ENCODE assay signal across 8 cellular contexts in genomic region chr3:108602249-108602934, GRCh38. TPM values are rescaled to one million over a fixed set of nuclear protein-coding genes. Genes with fewer than 3 reads are reported as not detected.
DNase-seq lines count a peak whose midpoint lies in the region; ATAC-seq, FAIRE-seq and TF ChIP-seq lines count a peak whose summit lies in the region.

No MANE protein-coding gene starts in this region.

- H3K4me3 ChIP-seq in HepG2 (replicated peaks in 1 of 3; ENCODE audit: insufficient read depth in 1 of 3, low read depth in 2 of 3, low read length in 3 of 3): no peak overlapping the region

- no peaks in the 10 kb centered on the region for H3K36me3 ChIP-seq in HepG2 (replicated peaks in 1 of 2; ENCODE audit: control insufficient read depth in 1 of 2, insufficient read depth in 2 of 2, low read length in 2 of 2)

- no peak for TF ChIP-seq POLR2A in HepG2 (IDR thresholded peaks at IDR 0.05; ENCODE audit: insufficient read depth in 1 of 2, low read depth in 2 of 2, low read length in 2 of 2)

- no peak overlapping the region for H3K4me2 ChIP-seq in HepG2 (ENCODE audit: low read depth, low read length)

- peak; percentile 82 for ATAC-seq in HG02759 (IDR thresholded peaks at IDR 0.05; ENCODE audit: unreplicated experiment)
- ATAC-seq in activated T-helper 17 cell treated with anti-CD3 and anti-CD28 coated beads, Interleukin-2, amount 50 U/mL, for 72 hours (replicated peaks): peak; percentile 68
- peak; percentile 85 to 87 for ATAC-seq in naive B cell (ENCODE audit: low read depth in 2 of 2)
- ATAC-seq in HepG2: no peak
- no peak for ATAC-seq in GM19351 (IDR thresholded peaks at IDR 0.05; ENCODE audit: unreplicated experiment)

- no peaks in the 10 kb centered on the region for H3K27me3 Mint-ChIP-seq in activated T-helper 17 cell treated with anti-CD3 and anti-CD28 coated beads, Interleukin-2, amount 50 U/mL, for 72 hours
- no peaks in the 10 kb centered on the region for H3K27me3 Mint-ChIP-seq in naive B cell
- H3K27me3 Mint-ChIP-seq in CD14-positive monocyte (ENCODE audit: low read depth in 3 of 3): peaks cover 0 to 2% (median 0%) of the 10 kb centered on the region in 3 donors

- TF ChIP-seq EP300 in HepG2 (IDR thresholded peaks at IDR 0.05; ENCODE audit: low read depth in 2 of 2, low read length in 2 of 2) (no peak), HepG2 (CRISPR knock-in tag; IDR thresholded peaks at IDR 0.05; ENCODE audit: borderline replicate concordance) (no peak)

- H3K36me3 Mint-ChIP-seq in activated T-helper 17 cell treated with anti-CD3 and anti-CD28 coated beads, Interleukin-2, amount 50 U/mL, for 72 hours (ENCODE audit: low read depth): no peaks in the 10 kb centered on the region
- peaks cover 0 to 8% of the 10 kb centered on the region in 2 donors for H3K36me3 Mint-ChIP-seq in naive B cell
- peaks cover 0 to 1% of the 10 kb centered on the region in 2 donors for H3K36me3 Mint-ChIP-seq in CD14-positive monocyte

- no peaks in the 10 kb centered on the region for H3K4me1 ChIP-seq in HepG2 (ENCODE audit: insufficient read depth, low read length)

- no peaks in the 10 kb centered on the region for H4K20me1 ChIP-seq in HepG2 (ENCODE audit: insufficient read depth, low read length)

- no peaks in the 10 kb centered on the region for H3K9me3 ChIP-seq in HepG2 (ENCODE audit: low read length)

- in situ Hi-C loops in HepG2 (cut with HindIII; ENCODE audit: extremely low pct_ligation_motif_present, low pct_unique_long_range_greater_than_20kb): no loop called here

- no peaks in the 10 kb centered on the region for H3K79me2 ChIP-seq in HepG2 (ENCODE audit: insufficient read depth, low read length)

- peak; percentile 51 for FAIRE-seq in GM18507 (lab: Jason Lieb, UNC)
- no peak for FAIRE-seq in HepG2 (lab: Jason Lieb, UNC)

- peaks cover 32% of the 10 kb centered on the region for H3K4me1 Mint-ChIP-seq in activated T-helper 17 cell treated with anti-CD3 and anti-CD28 coated beads, Interleukin-2, amount 50 U/mL, for 72 hours
- H3K4me1 Mint-ChIP-seq in naive B cell (peaks cover 24 to 39% (median 33%) of the 10 kb centered on the region in 3 donors), CD14-positive monocyte (peaks cover 12% of the 10 kb centered on the region)

- H3K4me3 Mint-ChIP-seq in activated T-helper 17 cell treated with anti-CD3 and anti-CD28 coated beads, Interleukin-2, amount 50 U/mL, for 72 hours: peak overlapping the region; percentile 61
- H3K4me3 Mint-ChIP-seq in naive B cell: peak overlapping the region; percentile 61 to 85 (median 72)
- no peak overlapping the region for H3K4me3 Mint-ChIP-seq in CD14-positive monocyte

- H3K9me3 Mint-ChIP-seq in activated T-helper 17 cell treated with anti-CD3 and anti-CD28 coated beads, Interleukin-2, amount 50 U/mL, for 72 hours: no peaks in the 10 kb centered on the region
- H3K9me3 Mint-ChIP-seq in naive B cell (no peaks in the 10 kb centered on the region), CD14-positive monocyte (peaks cover 0 to 8% (median 2%) of the 10 kb centered on the region in 7 donors)

- intact Hi-C loops in HepG2 (cut with micrococcal nuclease; ENCODE audit: unreplicated experiment): no loop called here
- intact Hi-C loops in CD14-positive monocyte (cut with micrococcal nuclease): no loop called here

- no peaks in the 10 kb centered on the region for H3K27me3 ChIP-seq in HepG2 (ENCODE audit: control insufficient read depth in 1 of 2, insufficient read depth in 2 of 2, low read length in 2 of 2)

- H3K9ac ChIP-seq in HepG2 (ENCODE audit: insufficient read depth, low read depth, low read length): no peak overlapping the region

- DNase-seq in GM18507 (ENCODE audit: extremely low spot score, insufficient read length, low read depth): no peak
- DNase-seq in naive B cell: peak; percentile 21
- DNase-seq in HepG2 (ENCODE audit: low spot score): no peak
- no peak for DNase-seq in NCI-H1436 (lab: John Stamatoyannopoulos, UW)
- DNase-seq in CD14-positive monocyte (ENCODE audit: low spot score): no peak

- CTCF ChIA-PET in HepG2 (lab: Yijun Ruan, JAX; ENCODE audit: low intra/inter-chr PET ratio, low total read pairs): no interaction called here

- 97% methylated on average over 5 of the region's 5 CpGs for WGBS in HepG2 (ENCODE audit: low lambda C conversion rate)

- BruUV-seq in HepG2 (replicated peaks; lab: Mats Ljungman, UMichigan): no TSS peak

- H3K27ac ChIP-seq in HepG2 (ENCODE audit: extremely low read length, insufficient read depth, low read length): no peak overlapping the region

- TF ChIP-seq CTCF in HepG2 (CRISPR knock-in tag; IDR thresholded peaks at IDR 0.05) (no peak), CD14-positive monocyte (IDR thresholded peaks at IDR 0.05) (no peak)

- TF ChIP-seq RAD21 in HepG2 (CRISPR knock-in tag; IDR thresholded peaks at IDR 0.05): no peak

- H3K27ac Mint-ChIP-seq in activated T-helper 17 cell treated with anti-CD3 and anti-CD28 coated beads, Interleukin-2, amount 50 U/mL, for 72 hours: peak overlapping the region; percentile 71
- H3K27ac Mint-ChIP-seq in naive B cell: peak overlapping the region; percentile 59 to 95 (median 87)
- H3K27ac Mint-ChIP-seq in CD14-positive monocyte: peak overlapping the region in 1 of 7 donors; percentile 80

- POLR2A ChIA-PET in HepG2 (lab: Yijun Ruan, JAX): interaction anchor here (2.0 kb wide), 1 partner anchor 12 kb away, joined by 9 read pairs; the partner anchor contains the start of genes CIP2A and DZIP3

- H2AFZ ChIP-seq in HepG2 (ENCODE audit: low read length): no peak overlapping the region

TF ChIP-seq in HepG2, 621 proteins besides CTCF, POLR2A, EP300 and RAD21:
- TF ChIP-seq ZNF7 (CRISPR knock-in tag; IDR thresholded peaks at IDR 0.05) (no peak), ERF (CRISPR knock-in tag; IDR thresholded peaks at IDR 0.05) (no peak)
TF ChIP-seq in HepG2: peak in this region for 0.

RNA-seq across cellular contexts. Expression of gene DZIP3, which starts 12.9 kb away (rescaled TPM):
- 10 to 100 TPM in 1 of 2 donors, 1 to 10 TPM in 1; 9.7 to 19.7 TPM for total RNA-seq in activated T-helper 17 cell treated with anti-CD3 and anti-CD28 coated beads, Interleukin-2, amount 50 U/mL, for 72 hours
- polyA plus RNA-seq in naive B cell (ENCODE audit: low read depth in 6 of 6) (10 to 100 TPM in 5 of 6 donors, 1 to 10 TPM in 1; 10.0 to 21.7 (median 17.6) TPM), HepG2 (2011; rRNA removed) (8.1 and 11.3 TPM in 2 replicates), CD14-positive monocyte (1 to 10 TPM in 1 of 2 donors, under 1 TPM in 1; 0.92 to 1.1 TPM)
- total RNA-seq in HepG2 (2016; rRNA removed; fragmentation: Illumina TruSeq; extraction: Trizol): 17.1 and 17.3 TPM in 2 replicates
- 2.1 and 2.4 TPM in 2 replicates for total RNA-seq in HepG2 (2016; cell fraction: cytosol; rRNA removed; fragmentation: Illumina TruSeq; extraction: Trizol; ENCODE audit: low read depth)
- 16.8 and 19.0 TPM in 2 replicates for total RNA-seq in HepG2 (2016; cell fraction: insoluble cytoplasmic fraction; rRNA removed; fragmentation: Illumina TruSeq; extraction: Trizol)
- 4.5 and 6.3 TPM in 2 replicates for total RNA-seq in HepG2 (2016; cell fraction: membrane; rRNA removed; fragmentation: Illumina TruSeq; extraction: Trizol)
- 36.5 and 37.8 TPM in 2 replicates for total RNA-seq in HepG2 (2016; cell fraction: nucleus; rRNA removed; fragmentation: Illumina TruSeq; extraction: Trizol)
- polyA plus RNA-seq in HepG2 (2011; cell fraction: cytosol; rRNA removed): 2.8 and 3.6 TPM in 2 replicates
- 17.2 and 19.2 TPM in 2 replicates for polyA plus RNA-seq in HepG2 (2011; cell fraction: nucleus; rRNA removed)
- 5.5 and 9.1 TPM in 2 replicates for polyA plus RNA-seq in HepG2 (2012)
- polyA plus RNA-seq in HepG2 (2016; cell fraction: cytosol; fragmentation: Illumina TruSeq; extraction: Trizol; ENCODE audit: low read depth): 0.49 and 0.54 TPM in 2 replicates
- 8.8 and 10.0 TPM in 2 replicates for polyA plus RNA-seq in HepG2 (2016; cell fraction: insoluble cytoplasmic fraction; fragmentation: Illumina TruSeq; extraction: Trizol; ENCODE audit: low read depth)
- polyA plus RNA-seq in HepG2 (2016; cell fraction: membrane; fragmentation: Illumina TruSeq; extraction: Trizol; ENCODE audit: low read depth): 1.0 and 1.3 TPM in 2 replicates
- polyA plus RNA-seq in HepG2 (2016; cell fraction: nucleus; fragmentation: Illumina TruSeq; extraction: Trizol; ENCODE audit: insufficient read depth, low read depth): 35.2 and 36.3 TPM in 2 replicates
- polyA minus RNA-seq in HepG2 (2011; rRNA and poly(A)+ RNA removed; ENCODE audit: low replicate concordance): 0.91 and 4.5 TPM in 2 replicates
- 4.4 and 5.5 TPM in 2 replicates for polyA minus RNA-seq in HepG2 (2011; cell fraction: cytosol; rRNA and poly(A)+ RNA removed)
- 36.3 and 37.2 TPM in 2 replicates for polyA minus RNA-seq in HepG2 (2011; cell fraction: nucleus; rRNA and poly(A)+ RNA removed)

RNA-seq across cellular contexts. Expression of gene CIP2A, which starts 13.2 kb away (rescaled TPM):
- total RNA-seq in activated T-helper 17 cell treated with anti-CD3 and anti-CD28 coated beads, Interleukin-2, amount 50 U/mL, for 72 hours: 10 to 100 TPM; 35.4 to 55.7 TPM
- 1 to 10 TPM; 3.4 to 7.6 (median 4.8) TPM for polyA plus RNA-seq in naive B cell (ENCODE audit: low read depth in 6 of 6)
- 36.9 and 54.1 TPM in 2 replicates for total RNA-seq in HepG2 (2016; rRNA removed; fragmentation: Illumina TruSeq; extraction: Trizol)
- total RNA-seq in HepG2 (2016; cell fraction: cytosol; rRNA removed; fragmentation: Illumina TruSeq; extraction: Trizol; ENCODE audit: low read depth): 2.1 and 2.4 TPM in 2 replicates
- 36.1 and 54.9 TPM in 2 replicates for total RNA-seq in HepG2 (2016; cell fraction: insoluble cytoplasmic fraction; rRNA removed; fragmentation: Illumina TruSeq; extraction: Trizol)
- 8.7 and 10.3 TPM in 2 replicates for total RNA-seq in HepG2 (2016; cell fraction: membrane; rRNA removed; fragmentation: Illumina TruSeq; extraction: Trizol)
- 56.9 and 59.9 TPM in 2 replicates for total RNA-seq in HepG2 (2016; cell fraction: nucleus; rRNA removed; fragmentation: Illumina TruSeq; extraction: Trizol)
- 4.7 and 7.8 TPM in 2 replicates for polyA plus RNA-seq in HepG2 (2011; rRNA removed)
- 2.7 and 2.9 TPM in 2 replicates for polyA plus RNA-seq in HepG2 (2011; cell fraction: cytosol; rRNA removed)
- polyA plus RNA-seq in HepG2 (2011; cell fraction: nucleus; rRNA removed): 8.3 and 9.3 TPM in 2 replicates
- polyA plus RNA-seq in HepG2 (2012): 3.1 and 6.8 TPM in 2 replicates
- polyA plus RNA-seq in HepG2 (2016; cell fraction: cytosol; fragmentation: Illumina TruSeq; extraction: Trizol; ENCODE audit: low read depth): 0.93 and 1.1 TPM in 2 replicates
- polyA plus RNA-seq in HepG2 (2016; cell fraction: insoluble cytoplasmic fraction; fragmentation: Illumina TruSeq; extraction: Trizol; ENCODE audit: low read depth): 30.7 and 32.8 TPM in 2 replicates
- 2.6 and 6.4 TPM in 2 replicates for polyA plus RNA-seq in HepG2 (2016; cell fraction: membrane; fragmentation: Illumina TruSeq; extraction: Trizol; ENCODE audit: low read depth)
- polyA plus RNA-seq in HepG2 (2016; cell fraction: nucleus; fragmentation: Illumina TruSeq; extraction: Trizol; ENCODE audit: insufficient read depth, low read depth): 25.2 and 28.0 TPM in 2 replicates
- polyA minus RNA-seq in HepG2 (2011; rRNA and poly(A)+ RNA removed; ENCODE audit: low replicate concordance): 16.4 and 88.3 TPM in 2 replicates
- polyA minus RNA-seq in HepG2 (2011; cell fraction: cytosol; rRNA and poly(A)+ RNA removed): 4.6 and 8.5 TPM in 2 replicates
- 41.3 and 55.5 TPM in 2 replicates for polyA minus RNA-seq in HepG2 (2011; cell fraction: nucleus; rRNA and poly(A)+ RNA removed)
- 1 to 10 TPM; 1.3 to 5.0 TPM for polyA plus RNA-seq in CD14-positive monocyte

Comparison
In these comparisons a context has a peak if more than half of its experiments do, and no peak if none do; other contexts are left out.
1. ATAC-seq: peak in HG02759 (single experiment), activated T-helper 17 cell treated with anti-CD3 and anti-CD28 coated beads, Interleukin-2, amount 50 U/mL, for 72 hours (single experiment) and naive B cell (2 of 2); none in HepG2 (single experiment) and GM19351 (single experiment).
2. H3K4me3 Mint-ChIP-seq: peak in activated T-helper 17 cell treated with anti-CD3 and anti-CD28 coated beads, Interleukin-2, amount 50 U/mL, for 72 hours (single experiment) and naive B cell (8 of 8); none in CD14-positive monocyte (0 of 2).